ENCODE assay signal across 8 cellular contexts in the genomic region with DNA sequence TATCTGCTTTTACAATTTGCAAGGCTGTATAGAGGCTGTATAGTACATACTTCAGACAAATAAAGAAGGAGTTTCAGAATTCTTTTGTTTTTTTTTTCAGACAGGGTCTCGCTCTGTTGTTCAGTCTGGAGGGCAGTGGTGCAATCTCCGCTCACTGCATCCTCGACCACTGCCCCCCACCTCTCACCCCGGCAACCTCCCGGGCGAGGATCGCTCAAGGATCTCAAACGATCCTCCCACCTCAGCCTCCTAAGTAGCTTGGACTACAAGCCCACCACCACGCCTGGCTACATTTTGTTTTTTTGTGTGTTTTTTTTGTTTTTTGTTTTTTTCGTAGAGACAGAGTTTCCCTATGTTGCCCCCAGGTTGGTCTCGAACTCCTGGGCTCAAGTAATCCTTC. TPM values are rescaled to one million over a fixed set of nuclear protein-coding genes. Genes with fewer than 3 reads are reported as not detected.
DNase-seq lines count a peak whose midpoint lies in the region; ATAC-seq and TF ChIP-seq lines count a peak whose summit lies in the region.

No MANE protein-coding gene starts in this region.

- no CpG with 5 or more reads among the region's 11 CpGs for WGBS in IMR-90 (ENCODE audit: extremely low coverage in 2 of 2, insufficient read length in 1 of 2), 2 experiments

- no peak overlapping the region for H3K9ac ChIP-seq in IMR-90 (ENCODE audit: low read depth, low read length)

- no peak overlapping the region for H4K91ac ChIP-seq in IMR-90 (ENCODE audit: insufficient read depth, low read depth, low read length)

- peak overlapping the region; percentile 60 for H3K4me3 Mint-ChIP-seq in CD8-positive, alpha-beta T cell
- peak overlapping the region; percentile 63 for H3K4me3 Mint-ChIP-seq in chondrocyte (ENCODE audit: unreplicated experiment)
- H3K4me3 Mint-ChIP-seq in neural crest cell, result peak overlapping the region; percentile 84

- no peaks in the 10 kb centered on the region for H3K36me3 ChIP-seq in CD8-positive, alpha-beta T cell (ENCODE audit: insufficient read depth, low read length)
- peaks cover 2% of the 10 kb centered on the region; the same call in 1 of the 2 replicates for H3K36me3 ChIP-seq in IMR-90 (ENCODE audit: control insufficient read depth, insufficient read depth, low read length)
- peaks cover 4% of the 10 kb centered on the region for H3K36me3 ChIP-seq in A673 (ENCODE audit: insufficient read depth, low read length, poor library complexity, severe bottlenecking)

- no peak overlapping the region for H2AK9ac ChIP-seq in IMR-90 (replicated peaks; ENCODE audit: low read depth, low read length, poor library complexity)

- H3K36me3 Mint-ChIP-seq in CD8-positive, alpha-beta T cell, result peaks cover 37% of the 10 kb centered on the region
- H3K36me3 Mint-ChIP-seq in chondrocyte (ENCODE audit: low read depth) (no peaks in the 10 kb centered on the region), neural crest cell (ENCODE audit: low read depth) (no peaks in the 10 kb centered on the region)

- no peak overlapping the region for H3K23ac ChIP-seq in IMR-90 (ENCODE audit: low read depth, low read length)

- H3K9me3 Mint-ChIP-seq in CD8-positive, alpha-beta T cell, result no peaks in the 10 kb centered on the region
- H3K9me3 Mint-ChIP-seq in chondrocyte (ENCODE audit: low read depth), result no peaks in the 10 kb centered on the region
- no peaks in the 10 kb centered on the region for H3K9me3 Mint-ChIP-seq in neural crest cell

- H4K5ac ChIP-seq in IMR-90 (ENCODE audit: low read depth, low read length), result no peak overlapping the region

- no peaks in the 10 kb centered on the region for H3K27me3 ChIP-seq in CD8-positive, alpha-beta T cell (ENCODE audit: insufficient read depth, low read length)
- H3K27me3 ChIP-seq in IMR-90 (ENCODE audit: control insufficient read depth, insufficient read depth, low read length), result no peaks in the 10 kb centered on the region
- no peaks in the 10 kb centered on the region for H3K27me3 ChIP-seq in A673 (replicated peaks; ENCODE audit: insufficient read depth, low read depth, low read length, poor library complexity)

- in situ Hi-C loops in IMR-90 (cut with MboI; ENCODE audit: low sequenced_read_pairs), result no loop called here

- CTCF ChIA-PET in CD8-positive, alpha-beta T cell (lab: Charles Lee), result interaction anchor here (0.8 to 2.1 kb wide), 7 partner anchors 15 to 105 kb away, joined by 3 to 11 read pairs (median 4); no protein-coding TSS in a partner anchor
- CTCF ChIA-PET in IMR-90 (lab: Yijun Ruan, JAX) (interaction anchor here (0.6 to 1.0 kb wide), 2 partner anchors 104 to 907 kb away, joined by 3 to 4 read pairs; no protein-coding TSS in a partner anchor), A673 (lab: Charles Lee) (no interaction called here)

- H3K27ac Mint-ChIP-seq in CD8-positive, alpha-beta T cell, result peak overlapping the region; percentile 90
- H3K27ac Mint-ChIP-seq in chondrocyte (ENCODE audit: unreplicated experiment) (peak overlapping the region; percentile 71), neural crest cell (ENCODE audit: unreplicated experiment) (no peak overlapping the region)

- no peak for TF ChIP-seq RAD21 in IMR-90 (IDR thresholded peaks at IDR 0.05; ENCODE audit: low read length)

- H3K9me1 ChIP-seq in IMR-90 (ENCODE audit: insufficient read depth, low read length), result peaks cover 8% of the 10 kb centered on the region; the same call in 1 of the 2 replicates

- TF ChIP-seq POLR2A in IMR-90 (IDR thresholded peaks at IDR 0.05; ENCODE audit: low read depth, low read length), result no peak

- TF ChIP-seq CTCF in CD8-positive, alpha-beta T cell (IDR thresholded peaks at IDR 0.05), result no peak
- TF ChIP-seq CTCF in IMR-90 (conservative IDR thresholded peaks at IDR 0.05; ENCODE audit: low read depth, low read length), result no peak
- no peak for TF ChIP-seq CTCF in chondrocyte (IDR thresholded peaks at IDR 0.05)
- no peak for TF ChIP-seq CTCF in neural crest cell (conservative IDR thresholded peaks at IDR 0.05)
- no peak for TF ChIP-seq CTCF in A673 (conservative IDR thresholded peaks at IDR 0.05; ENCODE audit: low read depth, low read length)

- H3K56ac ChIP-seq in IMR-90 (ENCODE audit: extremely low read depth, insufficient read depth, low read length), result no peak overlapping the region

- ATAC-seq in CD8-positive, alpha-beta T cell, result peak; percentile 9
- ATAC-seq in IMR-90 (ENCODE audit: low read depth) (no peak), GM18873 (IDR thresholded peaks at IDR 0.05; ENCODE audit: low FRiP score, unreplicated experiment) (no peak)

- H3K27me3 Mint-ChIP-seq in CD8-positive, alpha-beta T cell (ENCODE audit: low read depth), result no peaks in the 10 kb centered on the region
- H3K27me3 Mint-ChIP-seq in chondrocyte (ENCODE audit: low read depth) (no peaks in the 10 kb centered on the region), neural crest cell (ENCODE audit: low read depth) (no peaks in the 10 kb centered on the region)

- H3K4me1 Mint-ChIP-seq in CD8-positive, alpha-beta T cell (ENCODE audit: low read depth), result peaks cover 53% of the 10 kb centered on the region
- H3K4me1 Mint-ChIP-seq in chondrocyte (ENCODE audit: low read depth) (peaks cover 44% of the 10 kb centered on the region), neural crest cell (peaks cover 28% of the 10 kb centered on the region)

- no peaks in the 10 kb centered on the region for H3K9me3 ChIP-seq in CD8-positive, alpha-beta T cell (ENCODE audit: low read length)
- H3K9me3 ChIP-seq in IMR-90 (ENCODE audit: control insufficient read depth, insufficient read depth, low read length), result no peaks in the 10 kb centered on the region
- no peaks in the 10 kb centered on the region for H3K9me3 ChIP-seq in A673 (ENCODE audit: low read depth, low read length, poor library complexity, severe bottlenecking)

- no peak overlapping the region for H3K4me3 ChIP-seq in CD8-positive, alpha-beta T cell (ENCODE audit: low read depth, low read length)
- H3K4me3 ChIP-seq in IMR-90 (ENCODE audit: insufficient read depth, low read depth, low read length) (no peak overlapping the region), A673 (ENCODE audit: low read depth, low read length, poor library complexity, severe bottlenecking) (no peak overlapping the region)

- H2BK20ac ChIP-seq in IMR-90 (ENCODE audit: low read depth, low read length), result no peak overlapping the region

- peak overlapping the region; percentile 48; the same call in 1 of the 2 replicates for H3K4me2 ChIP-seq in IMR-90 (ENCODE audit: low read depth, low read length)

- no peak overlapping the region for H2BK15ac ChIP-seq in IMR-90 (ENCODE audit: low read depth, low read length)

- intact Hi-C loops in CD8-positive, alpha-beta T cell (cut with DNase I, micrococcal nuclease), result loop anchor here (1.0 to 5.0 kb wide), 6 partner anchors 35 to 506 kb away; a partner anchor contains a TSS
- intact Hi-C loops in IMR-90 (cut with micrococcal nuclease), result no loop called here
- intact Hi-C loops in A673 (cut with micrococcal nuclease; ENCODE audit: unreplicated experiment), result no loop called here

- DNase-seq in CD8-positive, alpha-beta T cell, result no peak
- DNase-seq in IMR-90, result no peak
- no peak for DNase-seq in chondrocyte (ENCODE audit: low spot score)
- DNase-seq in neural crest cell (ENCODE audit: low read depth, low spot score), result no peak
- DNase-seq in A673 (ENCODE audit: low spot score), result no peak
- no peak for DNase-seq in iPS-NIHi7 (ENCODE audit: extremely low spot score)
- no peak for DNase-seq in NCI-H2081 treated with DMSO at 0.1 percent for 48 hours (lab: John Stamatoyannopoulos, UW)

- H2BK120ac ChIP-seq in IMR-90 (ENCODE audit: low read depth, low read length), result no peak overlapping the region

- H3K4me1 ChIP-seq in CD8-positive, alpha-beta T cell (ENCODE audit: insufficient read depth, low read length), result peaks cover 43% of the 10 kb centered on the region
- H3K4me1 ChIP-seq in IMR-90 (ENCODE audit: control insufficient read depth, insufficient read depth, low read length) (peaks cover 2% of the 10 kb centered on the region), A673 (ENCODE audit: insufficient read depth, low read length, poor library complexity, severe bottlenecking) (no peaks in the 10 kb centered on the region)

- no peak overlapping the region for H2AK5ac ChIP-seq in IMR-90 (ENCODE audit: low read depth, low read length)

- H4K8ac ChIP-seq in IMR-90 (ENCODE audit: low read depth in 2 of 2, low read length in 2 of 2), result no peak overlapping the region

- dilution Hi-C loops in IMR-90 (cut with HindIII; ENCODE audit: low sequenced_read_pairs, unreplicated experiment), result no loop called here

- H3K79me1 ChIP-seq in IMR-90 (ENCODE audit: low read depth in 1 of 2, low read length in 2 of 2), result peaks cover 0 to 39% of the 10 kb centered on the region in 2 experiments; a peak in 2 of 4 replicates

- POLR2A ChIA-PET in CD8-positive, alpha-beta T cell (lab: Charles Lee), result interaction anchor here (0.7 to 1.9 kb wide), 6 partner anchors 14 to 104 kb away, joined by 3 to 7 read pairs (median 4); no protein-coding TSS in a partner anchor
- POLR2A ChIA-PET in IMR-90 (lab: Charles Lee; ENCODE audit: unreplicated experiment) (no interaction called here), A673 (lab: Charles Lee; ENCODE audit: low non-redundant PET) (no interaction called here)

- no TSS peak for BruUV-seq in IMR-90 (replicated peaks; lab: Mats Ljungman, UMichigan)
- no TSS peak for BruUV-seq in A673 (replicated peaks; lab: Mats Ljungman, UMichigan)

- H3K14ac ChIP-seq in IMR-90 (replicated peaks; ENCODE audit: low read depth, low read length), result no peak overlapping the region

- H2BK5ac ChIP-seq in IMR-90 (ENCODE audit: low read depth, low read length, poor library complexity, severe bottlenecking), result no peak overlapping the region

- no peak overlapping the region for H3K4ac ChIP-seq in IMR-90 (ENCODE audit: low read depth, low read length)

- H2AFZ ChIP-seq in IMR-90 (replicated peaks; ENCODE audit: low read length, poor library complexity), result no peak overlapping the region

- H3K18ac ChIP-seq in IMR-90 (ENCODE audit: low read depth, low read length), result no peak overlapping the region

- H3K27ac ChIP-seq in CD8-positive, alpha-beta T cell (ENCODE audit: low read depth, low read length), result no peak overlapping the region
- H3K27ac ChIP-seq in IMR-90 (ENCODE audit: insufficient read depth, low read length) (no peak overlapping the region), A673 (ENCODE audit: low read depth, low read length, poor library complexity, severe bottlenecking) (no peak overlapping the region)

- H4K20me1 ChIP-seq in IMR-90 (ENCODE audit: insufficient read depth, low read length), result peaks cover 48% of the 10 kb centered on the region

RNA-seq across cellular contexts. Expression of a gene that starts 1.8 kb away (rescaled TPM):
- total RNA-seq in CD8-positive, alpha-beta T cell, result 10 to 100 TPM; 34.7 to 35.7 TPM
- total RNA-seq in IMR-90 (2012; rRNA removed) (18.6 and 22.8 TPM in 2 replicates), chondrocyte (9.8 to 12.3 TPM (median 10.8 TPM) in 3 replicates), neural crest cell (17.1 and 18.8 TPM in 2 replicates), A673 (2021) (17.6 and 20.4 TPM in 2 replicates)
- polyA plus RNA-seq in IMR-90 (2012; rRNA removed), result 10.1 and 11.0 TPM in 2 replicates
- polyA plus RNA-seq in IMR-90 (2012; cell fraction: cytosol; rRNA removed), result 3.7 and 4.8 TPM in 2 replicates
- polyA plus RNA-seq in IMR-90 (2012; cell fraction: nucleus; rRNA removed; ENCODE audit: low replicate concordance), result 2.7 and 11.3 TPM in 2 replicates

RNA-seq across cellular contexts. Expression of a gene that starts 1.8 kb away (rescaled TPM):
- 10 to 100 TPM; 13.2 to 14.7 TPM for total RNA-seq in CD8-positive, alpha-beta T cell
- total RNA-seq in IMR-90 (2012; rRNA removed) (3.6 and 3.8 TPM in 2 replicates), chondrocyte (4.5 to 6.3 TPM (median 5.8 TPM) in 3 replicates), neural crest cell (8.3 and 9.8 TPM in 2 replicates), A673 (2021) (6.1 and 7.9 TPM in 2 replicates)
- 4.8 and 4.9 TPM in 2 replicates for polyA plus RNA-seq in IMR-90 (2012; rRNA removed)
- 2.7 and 3.9 TPM in 2 replicates for polyA plus RNA-seq in IMR-90 (2012; cell fraction: cytosol; rRNA removed)
- polyA plus RNA-seq in IMR-90 (2012; cell fraction: nucleus; rRNA removed; ENCODE audit: low replicate concordance), result 3.6 and 6.0 TPM in 2 replicates

RNA-seq across cellular contexts. Expression of a gene that starts 15.5 kb away (rescaled TPM):
- 10 to 100 TPM; 37.4 to 41.9 TPM for total RNA-seq in CD8-positive, alpha-beta T cell
- 1.4 TPM in 2 replicates for total RNA-seq in IMR-90 (2012; rRNA removed)
- polyA plus RNA-seq in IMR-90 (2012; rRNA removed), result 3.2 and 3.7 TPM in 2 replicates
- 3.2 and 5.4 TPM in 2 replicates for polyA plus RNA-seq in IMR-90 (2012; cell fraction: cytosol; rRNA removed)
- 5.6 and 11.2 TPM in 2 replicates for polyA plus RNA-seq in IMR-90 (2012; cell fraction: nucleus; rRNA removed; ENCODE audit: low replicate concordance)
- total RNA-seq in chondrocyte, result 6.4 to 9.3 TPM (median 8.1 TPM) in 3 replicates
- 10.8 and 11.0 TPM in 2 replicates for total RNA-seq in neural crest cell
- 6.1 and 7.5 TPM in 2 replicates for total RNA-seq in A673 (2021)

RNA-seq across cellular contexts. Expression of a gene that starts 46.7 kb away (rescaled TPM):
- total RNA-seq in CD8-positive, alpha-beta T cell, result 10 to 100 TPM; 40.6 to 43.5 TPM
- total RNA-seq in IMR-90 (2012; rRNA removed) (12.2 and 20.6 TPM in 2 replicates), chondrocyte (61.8 to 69.7 TPM (median 62.6 TPM) in 3 replicates), neural crest cell (56.6 and 57.2 TPM in 2 replicates), A673 (2021) (60.2 and 72.0 TPM in 2 replicates)
- polyA plus RNA-seq in IMR-90 (2012; rRNA removed), result 29.6 and 33.1 TPM in 2 replicates
- 31.0 and 41.4 TPM in 2 replicates for polyA plus RNA-seq in IMR-90 (2012; cell fraction: cytosol; rRNA removed)
- polyA plus RNA-seq in IMR-90 (2012; cell fraction: nucleus; rRNA removed; ENCODE audit: low replicate concordance), result 27.9 and 35.2 TPM in 2 replicates

RNA-seq across cellular contexts. Expression of a gene that starts 51.5 kb away (rescaled TPM):
- total RNA-seq in CD8-positive, alpha-beta T cell, result 10 to 100 TPM; 19.4 to 21.3 TPM
- total RNA-seq in IMR-90 (2012; rRNA removed) (28.6 and 32.4 TPM in 2 replicates), chondrocyte (35.1 to 43.4 TPM (median 41.5 TPM) in 3 replicates), neural crest cell (58.7 and 67.0 TPM in 2 replicates), A673 (2021) (79.9 and 81.3 TPM in 2 replicates)
- polyA plus RNA-seq in IMR-90 (2012; rRNA removed), result 49.0 and 52.6 TPM in 2 replicates
- 54.1 and 68.7 TPM in 2 replicates for polyA plus RNA-seq in IMR-90 (2012; cell fraction: cytosol; rRNA removed)
- polyA plus RNA-seq in IMR-90 (2012; cell fraction: nucleus; rRNA removed; ENCODE audit: low replicate concordance), result 51.4 and 69.9 TPM in 2 replicates

Comparison
In these comparisons a context has a peak if more than half of its experiments do, and no peak if none do; other contexts are left out.
1. intact Hi-C loops: an anchor here in CD8-positive, alpha-beta T cell (1.0 to 5.0 kb wide); none called in IMR-90 and A673.